In genomic region chr2:137776697-137777096, GRCh38 we compare ENCODE assay signal across 15 cellular contexts.
"Had no signal": no experiment of that assay in that cellular context is flagged by ENCODE, and none has a peak within 500 bp of the region (broad histone marks: within the 10 kb centered on the region; RNA-seq: fewer than 3 reads in every experiment).

No MANE protein-coding gene starts in this region.

- H3K27me3 ChIP-seq: colonic mucosa, esophagus squamous epithelium, ovary, right atrium auricular region had no signal

- H3K4me3 ChIP-seq: colonic mucosa, esophagus squamous epithelium, lung, ovary, right atrium auricular region had no signal

- H3K27ac ChIP-seq: colonic mucosa, esophagus squamous epithelium, ovary, right atrium auricular region had no signal

- DNase-seq: colonic mucosa; dermis blood vessel endothelial cell; esophagus squamous epithelium; foreskin fibroblast; kidney; left colon; left ventricle myocardium superior; mesenchymal stem cell; naive thymus-derived CD4-positive, alpha-beta T cell; ovary; small intestine; stimulated activated CD4-positive, alpha-beta T cell treated with anti-CD3 and anti-CD28 coated beads, Interleukin-12 subunit alpha, Interleukin-12 subunit beta, amount 100 ng/mL, for 4 hours; stimulated activated naive CD4-positive, alpha-beta T cell had no signal

- H3K36me3 ChIP-seq: colonic mucosa, esophagus squamous epithelium, ovary, right atrium auricular region had no signal

- ATAC-seq: left colon; left ventricle myocardium superior; naive thymus-derived CD4-positive, alpha-beta T cell had no signal

- H3K4me1 ChIP-seq: colonic mucosa, esophagus squamous epithelium, right atrium auricular region had no signal
